Comparison of ENCODE assay signal across 11 cellular contexts in the genomic region with DNA sequence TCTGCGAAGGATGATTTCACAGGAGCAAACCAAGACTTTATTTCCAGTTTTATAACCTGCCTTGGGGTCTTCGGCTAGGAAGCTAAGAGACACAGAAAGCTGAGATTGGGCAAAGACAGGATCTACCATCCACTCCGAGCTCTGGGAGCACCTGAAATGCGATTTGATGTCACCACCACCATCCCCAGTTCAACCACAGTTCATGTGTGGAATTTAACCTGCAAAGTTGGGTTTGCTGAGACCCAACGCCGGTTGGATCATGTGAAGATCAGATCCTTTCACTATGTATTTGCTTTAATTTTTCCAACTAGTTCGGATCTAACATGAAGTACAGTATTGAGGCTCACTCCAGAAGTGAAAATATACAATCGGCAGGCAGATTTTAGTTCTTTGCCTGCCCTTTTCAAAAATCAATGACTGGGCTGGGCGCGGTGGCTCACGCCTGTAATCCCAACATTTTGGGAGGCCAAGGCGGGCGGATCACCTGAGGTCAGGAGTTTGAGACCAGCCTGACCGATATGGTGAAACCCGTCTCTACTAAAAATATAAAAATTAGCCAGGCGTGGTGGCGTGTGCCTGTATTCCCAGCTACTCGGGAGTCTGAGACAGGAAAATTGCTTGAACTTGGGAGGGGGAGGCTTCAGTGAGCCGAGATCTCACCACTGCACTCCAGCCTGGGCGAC. TPM values are rescaled to one million over a fixed set of nuclear protein-coding genes. Genes with fewer than 3 reads are reported as not detected.
DNase-seq lines count a peak whose midpoint lies in the region; ATAC-seq and TF ChIP-seq lines count a peak whose summit lies in the region.
"Had no signal": no experiment of that assay in that cellular context is flagged by ENCODE, and none has a peak within 500 bp of the region (broad histone marks: within the 10 kb centered on the region; RNA-seq: fewer than 3 reads in every experiment).

No MANE protein-coding gene starts in this region.

- H3K4me1 ChIP-seq in BLaER1 treated with 17β-estradiol and CSF1 and Interleukin-3, amounts not matched to agents 10 nM and 100 nM: peaks cover 42 to 57% (median 52%) of the 10 kb centered on the region in 10 experiments
- H3K4me1 ChIP-seq in GM23338 (ENCODE audit: insufficient read depth): peaks cover 7% of the 10 kb centered on the region; the same call in 1 of the 2 replicates
- H3K4me1 ChIP-seq in mesodermal cell (ENCODE audit: control insufficient read depth, insufficient read depth, low read length, poor library complexity, severe bottlenecking): peaks cover 14% of the 10 kb centered on the region
- H3K4me1 ChIP-seq in vagina: peaks cover 38% of the 10 kb centered on the region

- no peaks in the 10 kb centered on the region for H3K9me3 Mint-ChIP-seq in GM23338
- H3K9me3 Mint-ChIP-seq in activated T-helper 1 cell treated with anti-CD3 and anti-CD28 coated beads, Interleukin-12 subunit alpha, Interleukin-12 subunit beta, Interleukin-2, Interleukin-4 antibody, amounts not matched to agents 30 ng/mL and 10 ng/mL and 1 ng/mL, durations not matched to agents 14 hours and 24 hours and 36 hours: no peaks in the 10 kb centered on the region

- H3K79me2 ChIP-seq in GM23338 (replicated peaks; ENCODE audit: insufficient read depth): peaks cover 28% of the 10 kb centered on the region

- H3K9me2 ChIP-seq in GM23338 (ENCODE audit: insufficient read depth): no peaks in the 10 kb centered on the region

- no peak overlapping the region for H3K27ac Mint-ChIP-seq in GM23338
- H3K27ac Mint-ChIP-seq in activated T-helper 1 cell treated with anti-CD3 and anti-CD28 coated beads, Interleukin-12 subunit alpha, Interleukin-12 subunit beta, Interleukin-2, Interleukin-4 antibody, amounts not matched to agents 30 ng/mL and 10 ng/mL and 1 ng/mL, durations not matched to agents 14 hours and 24 hours and 36 hours: no peak overlapping the region

- TF ChIP-seq POLR2A in vagina (IDR thresholded peaks at IDR 0.05): no peak

- DNase-seq in GM23338 (ENCODE audit: low spot score): no peak
- DNase-seq in activated T-helper 1 cell treated with anti-CD3 and anti-CD28 coated beads, Interleukin-12 subunit alpha, Interleukin-12 subunit beta, Interleukin-2, Interleukin-4 antibody, amounts not matched to agents 30 ng/mL and 10 ng/mL and 1 ng/mL, durations not matched to agents 14 hours and 24 hours and 36 hours (ENCODE audit: low spot score): no peak
- no peak for DNase-seq in amygdala (lab: John Stamatoyannopoulos, UW)
- no peak for DNase-seq in vagina (ENCODE audit: extremely low spot score in 2 of 2)
- DNase-seq in Kasumi-1 (lab: John Stamatoyannopoulos, UW): no peak
- no peak for DNase-seq in iPS-NIHi11 (ENCODE audit: low spot score)
- DNase-seq: central memory CD4-positive, alpha-beta T cell; NCI-H226; stimulated activated naive CD4-positive, alpha-beta T cell treated with Interleukin-2 at 50 U/mL for 16 hours had no signal

- H4K20me1 ChIP-seq in BLaER1 treated with 17β-estradiol and CSF1 and Interleukin-3, amounts not matched to agents 10 nM and 100 nM: no peaks in the 10 kb centered on the region; a peak in 1 of 22 replicates
- no peaks in the 10 kb centered on the region; the same call in none of the 2 replicates for H4K20me1 ChIP-seq in GM23338 (replicated peaks; ENCODE audit: insufficient read depth)

- H2AFZ ChIP-seq in GM23338: no peak overlapping the region

- no peak for ATAC-seq in GM23338

- H3K27me3 ChIP-seq in BLaER1 treated with 17β-estradiol and CSF1 and Interleukin-3, amounts not matched to agents 10 nM and 100 nM: no peaks in the 10 kb centered on the region
- no peaks in the 10 kb centered on the region for H3K27me3 ChIP-seq in GM23338 (ENCODE audit: insufficient read depth)
- H3K27me3 ChIP-seq in vagina: no peaks in the 10 kb centered on the region

- 95 to 97% methylated on average over 15 to 16 of the region's 20 CpGs for WGBS in mesodermal cell (ENCODE audit: insufficient coverage in 2 of 2), 2 experiments

- H3K4me1 Mint-ChIP-seq in GM23338: peaks cover 13% of the 10 kb centered on the region
- H3K4me1 Mint-ChIP-seq in activated T-helper 1 cell treated with anti-CD3 and anti-CD28 coated beads, Interleukin-12 subunit alpha, Interleukin-12 subunit beta, Interleukin-2, Interleukin-4 antibody, amounts not matched to agents 30 ng/mL and 10 ng/mL and 1 ng/mL, durations not matched to agents 14 hours and 24 hours and 36 hours (ENCODE audit: low read depth): peaks cover 23% of the 10 kb centered on the region

- peak overlapping the region; percentile 75 to 97 (median 91) for H3K4me2 ChIP-seq in BLaER1 treated with 17β-estradiol and CSF1 and Interleukin-3, amounts not matched to agents 10 nM and 100 nM
- H3K4me2 ChIP-seq in GM23338: peak overlapping the region; percentile 93

- peak overlapping the region; percentile 73 to 88 (median 79); a peak in 16 of 20 replicates for H3K4me3 ChIP-seq in BLaER1 treated with 17β-estradiol and CSF1 and Interleukin-3, amounts not matched to agents 10 nM and 100 nM
- peak overlapping the region; percentile 96 for H3K4me3 ChIP-seq in GM23338
- peak overlapping the region; percentile 95 for H3K4me3 ChIP-seq in mesodermal cell (ENCODE audit: extremely low read depth, insufficient read depth, low read length, poor library complexity, severe bottlenecking)
- H3K4me3 ChIP-seq in vagina: peak overlapping the region in 1 of 2 donors; percentile 97

- H3K9ac ChIP-seq in BLaER1 treated with 17β-estradiol and CSF1 and Interleukin-3, amounts not matched to agents 10 nM and 100 nM: peak overlapping the region; percentile 90 to 96 (median 92)

- peaks cover 6 to 48% (median 43%) of the 10 kb centered on the region in 11 experiments; a peak in 21 of 22 replicates for H3K9me3 ChIP-seq in BLaER1 treated with 17β-estradiol and CSF1 and Interleukin-3, amounts not matched to agents 10 nM and 100 nM (replicated peaks in 1 of 11)
- no peaks in the 10 kb centered on the region for H3K9me3 ChIP-seq in mesodermal cell (ENCODE audit: control insufficient read depth, low read length)
- no peaks in the 10 kb centered on the region for H3K9me3 ChIP-seq in vagina

- intact Hi-C loops in activated T-helper 1 cell treated with anti-CD3 and anti-CD28 coated beads, Interleukin-12 subunit alpha, Interleukin-12 subunit beta, Interleukin-2, Interleukin-4 antibody, amounts not matched to agents 30 ng/mL and 10 ng/mL and 1 ng/mL, durations not matched to agents 14 hours and 24 hours and 36 hours (cut with micrococcal nuclease): loop anchor here (2.0 to 5.0 kb wide), 2 partner anchors 68 to 189 kb away; a partner anchor contains a TSS
- intact Hi-C loops in vagina (cut with DNase I): no loop called here

- H3K27me3 Mint-ChIP-seq in GM23338 (ENCODE audit: insufficient read depth, low read depth, poor library complexity): peaks cover 2% of the 10 kb centered on the region
- H3K27me3 Mint-ChIP-seq in activated T-helper 1 cell treated with anti-CD3 and anti-CD28 coated beads, Interleukin-12 subunit alpha, Interleukin-12 subunit beta, Interleukin-2, Interleukin-4 antibody, amounts not matched to agents 30 ng/mL and 10 ng/mL and 1 ng/mL, durations not matched to agents 14 hours and 24 hours and 36 hours (ENCODE audit: insufficient read depth): no peaks in the 10 kb centered on the region

- H3F3A ChIP-seq in GM23338 (replicated peaks; ENCODE audit: low read depth): peaks cover 6% of the 10 kb centered on the region; the same call in 1 of the 2 replicates

- H3K36me3 ChIP-seq in BLaER1 treated with 17β-estradiol and CSF1 and Interleukin-3, amounts not matched to agents 10 nM and 100 nM: peaks cover 0 to 11% (median 1%) of the 10 kb centered on the region in 11 experiments; a peak in 10 of 22 replicates
- H3K36me3 ChIP-seq in GM23338 (ENCODE audit: insufficient read depth): no peaks in the 10 kb centered on the region
- H3K36me3 ChIP-seq in mesodermal cell (ENCODE audit: control insufficient read depth, insufficient read depth, low read length): peaks cover 7% of the 10 kb centered on the region
- no peaks in the 10 kb centered on the region for H3K36me3 ChIP-seq in vagina

- peak overlapping the region; percentile 79 to 99 (median 96); a peak in 21 of 22 replicates for H3K27ac ChIP-seq in BLaER1 treated with 17β-estradiol and CSF1 and Interleukin-3, amounts not matched to agents 10 nM and 100 nM
- H3K27ac ChIP-seq in GM23338 (ENCODE audit: low read depth) (no peak overlapping the region), mesodermal cell (ENCODE audit: low read depth, low read length, severe bottlenecking) (no peak overlapping the region), vagina (no peak overlapping the region)

- H3K36me3 Mint-ChIP-seq in GM23338 (ENCODE audit: low read depth): peaks cover 4% of the 10 kb centered on the region; the same call in 2 of the 3 replicates
- no peaks in the 10 kb centered on the region for H3K36me3 Mint-ChIP-seq in activated T-helper 1 cell treated with anti-CD3 and anti-CD28 coated beads, Interleukin-12 subunit alpha, Interleukin-12 subunit beta, Interleukin-2, Interleukin-4 antibody, amounts not matched to agents 30 ng/mL and 10 ng/mL and 1 ng/mL, durations not matched to agents 14 hours and 24 hours and 36 hours (ENCODE audit: low read depth)

- H3K4me3 Mint-ChIP-seq in GM23338: peak overlapping the region; percentile 99
- peak overlapping the region; percentile 96 for H3K4me3 Mint-ChIP-seq in activated T-helper 1 cell treated with anti-CD3 and anti-CD28 coated beads, Interleukin-12 subunit alpha, Interleukin-12 subunit beta, Interleukin-2, Interleukin-4 antibody, amounts not matched to agents 30 ng/mL and 10 ng/mL and 1 ng/mL, durations not matched to agents 14 hours and 24 hours and 36 hours

- TF ChIP-seq CTCF in GM23338 (conservative IDR thresholded peaks at IDR 0.05; ENCODE audit: low read depth in 2 of 2): no peak
- TF ChIP-seq CTCF in vagina (IDR thresholded peaks at IDR 0.05): no peak

TF ChIP-seq in GM23338, 12 proteins besides CTCF, POLR2A, EP300 and RAD21 (continues in another document):
- no peak for TF ChIP-seq EZH2phosphoT487 (IDR thresholded peaks at IDR 0.05; ENCODE audit: unreplicated experiment)
- TF ChIP-seq NANOG (IDR thresholded peaks at IDR 0.05; ENCODE audit: borderline replicate concordance): no peak

RNA-seq across cellular contexts. Expression of a gene that starts 1.4 kb away (rescaled TPM):
- 45.2 and 57.5 TPM in 2 replicates for total RNA-seq in GM23338 (2014; rRNA removed; shearing (Covaris generic))
- 49.8 and 50.7 TPM in 2 replicates for polyA plus RNA-seq in GM23338 (2016; fragmentation: Nextera tagmentation; extraction: Ambion mirVana)
- 33.9 and 39.7 TPM in 2 replicates for total RNA-seq in activated T-helper 1 cell treated with anti-CD3 and anti-CD28 coated beads, Interleukin-12 subunit alpha, Interleukin-12 subunit beta, Interleukin-2, Interleukin-4 antibody, amounts not matched to agents 30 ng/mL and 10 ng/mL and 1 ng/mL, durations not matched to agents 14 hours and 24 hours and 36 hours
- 45.2 TPM for polyA plus RNA-seq in mesodermal cell (2013, experiment 1 of 2)
- 38.9 TPM for polyA plus RNA-seq in mesodermal cell (2013, experiment 2 of 2)
- 38.1 TPM for total RNA-seq in vagina

RNA-seq across cellular contexts. Expression of a gene that starts 39.2 kb away (rescaled TPM):
- total RNA-seq in GM23338 (2014; rRNA removed; shearing (Covaris generic)): 35.1 and 51.1 TPM in 2 replicates
- polyA plus RNA-seq in GM23338 (2016; fragmentation: Nextera tagmentation; extraction: Ambion mirVana): 26.9 and 38.3 TPM in 2 replicates
- 21.4 and 23.9 TPM in 2 replicates for total RNA-seq in activated T-helper 1 cell treated with anti-CD3 and anti-CD28 coated beads, Interleukin-12 subunit alpha, Interleukin-12 subunit beta, Interleukin-2, Interleukin-4 antibody, amounts not matched to agents 30 ng/mL and 10 ng/mL and 1 ng/mL, durations not matched to agents 14 hours and 24 hours and 36 hours
- polyA plus RNA-seq in mesodermal cell (2013, experiment 1 of 2): 40.3 TPM
- polyA plus RNA-seq in mesodermal cell (2013, experiment 2 of 2): 30.3 TPM
- 42.5 TPM for total RNA-seq in vagina

Comparison
In these comparisons a context has a peak if more than half of its experiments do, and no peak if none do; other contexts are left out.
1. H3K27ac ChIP-seq: peak in BLaER1 treated with 17β-estradiol and CSF1 and Interleukin-3, amounts not matched to agents 10 nM and 100 nM (11 of 11); none in GM23338 (single experiment), mesodermal cell (single experiment) and vagina (single experiment).